15 cellular contexts compared by ENCODE assay signal in the genomic region with DNA sequence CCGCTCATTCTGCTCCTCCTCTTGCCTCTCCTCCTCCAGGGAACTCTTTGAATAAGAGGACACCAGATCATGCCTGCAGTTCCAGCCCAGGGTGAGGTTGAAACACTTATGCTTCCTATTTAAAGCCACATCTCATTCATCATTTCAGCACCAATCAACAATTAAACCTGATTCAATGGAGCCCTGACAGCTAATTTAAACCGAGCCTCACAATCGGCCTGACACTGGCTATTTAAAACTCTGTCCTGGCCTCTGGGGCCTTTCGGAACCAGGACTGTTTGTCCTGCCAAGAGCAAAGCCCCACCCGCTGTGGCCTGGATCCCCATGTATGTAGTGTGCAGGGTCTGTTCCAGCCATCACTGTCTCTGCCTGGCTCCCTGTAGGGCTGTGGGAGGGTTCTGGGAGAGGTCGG.
DNase-seq lines count a peak whose midpoint lies in the region; ATAC-seq and TF ChIP-seq lines count a peak whose summit lies in the region.
"Had no signal": no experiment of that assay in that cellular context is flagged by ENCODE, and none has a peak within 500 bp of the region (broad histone marks: within the 10 kb centered on the region; RNA-seq: fewer than 3 reads in every experiment).

No MANE protein-coding gene starts in this region.

- H3K27me3 Mint-ChIP-seq in osteocyte (ENCODE audit: unreplicated experiment): no peaks in the 10 kb centered on the region

- H3K27me3 ChIP-seq in left ventricle myocardium inferior (ENCODE audit: low read depth) (no peaks in the 10 kb centered on the region), upper lobe of right lung (no peaks in the 10 kb centered on the region)

- intact Hi-C loops in left ventricle myocardium inferior (cut with micrococcal nuclease) (no loop called here), upper lobe of right lung (cut with DNase I) (loop anchor here (10.0 kb wide), 1 partner anchor 57 kb away; no protein-coding TSS in a partner anchor)

- H3K27ac ChIP-seq in left ventricle myocardium inferior (replicated peaks) (peak overlapping the region; percentile 94), upper lobe of right lung (peak overlapping the region; percentile 63)
- H3K27ac ChIP-seq: PC-9, VCaP had no signal

- TF ChIP-seq CTCF in left ventricle myocardium inferior (IDR thresholded peaks at IDR 0.05; ENCODE audit: borderline replicate concordance) (no peak), osteocyte (IDR thresholded peaks at IDR 0.05) (no peak), upper lobe of right lung (IDR thresholded peaks at IDR 0.05) (no peak)

- no peak overlapping the region for H3K4me3 Mint-ChIP-seq in osteocyte (ENCODE audit: unreplicated experiment)
- H3K4me3 Mint-ChIP-seq: brain had no signal

- peaks cover 15% of the 10 kb centered on the region for H3K4me1 Mint-ChIP-seq in osteocyte (ENCODE audit: unreplicated experiment)

- H3K4me1 ChIP-seq in left ventricle myocardium inferior: peaks cover 81% of the 10 kb centered on the region
- H3K4me1 ChIP-seq in upper lobe of right lung: peaks cover 48% of the 10 kb centered on the region
- H3K4me1 ChIP-seq: HAP-1 had no signal

- H3K36me3 Mint-ChIP-seq in osteocyte (ENCODE audit: unreplicated experiment): no peaks in the 10 kb centered on the region
- H3K36me3 Mint-ChIP-seq: brain had no signal

- H3K9me3 Mint-ChIP-seq in osteocyte (ENCODE audit: unreplicated experiment): no peaks in the 10 kb centered on the region

- H3K36me3 ChIP-seq in left ventricle myocardium inferior (no peaks in the 10 kb centered on the region), upper lobe of right lung (no peaks in the 10 kb centered on the region)
- H3K36me3 ChIP-seq: HAP-1 had no signal

- ATAC-seq in upper lobe of right lung: peak; percentile 77
- no peak for ATAC-seq in HG03196 (IDR thresholded peaks at IDR 0.05; ENCODE audit: unreplicated experiment)
- ATAC-seq in HG03139 (IDR thresholded peaks at IDR 0.05; ENCODE audit: unreplicated experiment): no peak

- DNase-seq in cerebellum (ENCODE audit: low spot score): peak; percentile 76
- DNase-seq in left ventricle myocardium inferior: peak; percentile 92
- DNase-seq in osteocyte (ENCODE audit: extremely low spot score, unreplicated experiment): peak; percentile 46
- DNase-seq in upper lobe of right lung: peak; percentile 70
- DNase-seq in DMS 273 treated with DMSO at 0.1 percent for 48 hours (lab: John Stamatoyannopoulos, UW): no peak
- no peak for DNase-seq in KBM-7
- DNase-seq: activated effector memory CD4-positive, alpha-beta T cell treated with anti-CD3 and anti-CD28 coated beads, Interleukin-2, amount 50 U/mL, for 16 hours; NCI-H1694; NCI-H524; PC-9 had no signal

- H3K9me3 ChIP-seq in left ventricle myocardium inferior (replicated peaks): no peaks in the 10 kb centered on the region
- H3K9me3 ChIP-seq in upper lobe of right lung: no peaks in the 10 kb centered on the region
- H3K9me3 ChIP-seq: HAP-1 had no signal

- H3K27ac Mint-ChIP-seq in osteocyte (ENCODE audit: unreplicated experiment): no peak overlapping the region

- H3K4me3 ChIP-seq in left ventricle myocardium inferior (no peak overlapping the region), upper lobe of right lung (no peak overlapping the region)
- H3K4me3 ChIP-seq: HAP-1, PC-9 had no signal

- in situ Hi-C loops in KBM-7 (cut with MboI; ENCODE audit: low pct_unique_long_range_greater_than_20kb, low sequenced_read_pairs): no loop called here

Comparison
In these comparisons a context has a peak if more than half of its experiments do, and no peak if none do; other contexts are left out.
1. DNase-seq: peak in cerebellum (single experiment), left ventricle myocardium inferior (single experiment), osteocyte (single experiment) and upper lobe of right lung (single experiment); none in DMS 273 treated with DMSO at 0.1 percent for 48 hours (single experiment) and KBM-7 (single experiment).